14 cellular contexts compared by ENCODE assay signal in the genomic region with DNA sequence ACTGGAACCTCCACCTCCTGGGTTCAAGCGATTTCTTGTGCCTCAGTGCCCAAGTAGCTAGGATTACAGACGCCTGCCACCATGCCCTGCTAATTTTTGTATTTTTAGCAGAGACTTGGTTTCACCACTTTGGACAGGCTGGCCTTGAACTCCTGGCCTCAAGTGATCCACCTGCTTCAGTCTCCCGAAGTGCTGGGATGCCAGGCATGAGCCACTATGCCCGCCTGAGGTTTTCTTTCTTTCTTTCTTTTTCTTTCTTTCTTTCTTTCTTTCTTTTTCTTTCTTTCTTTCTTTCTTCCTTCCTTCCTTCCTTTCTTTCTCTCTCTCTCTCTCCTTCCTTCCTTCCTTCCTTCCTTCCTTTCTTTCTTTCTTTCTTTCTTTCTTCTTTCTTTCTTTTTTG. TPM values are rescaled to one million over a fixed set of nuclear protein-coding genes. Genes with fewer than 3 reads are reported as not detected.
DNase-seq lines count a peak whose midpoint lies in the region; ATAC-seq and TF ChIP-seq lines count a peak whose summit lies in the region.
"Not testable (repeated sequence)": the region's sequence is repeated elsewhere in the genome, so short reads cannot be mapped to it uniquely, and the experiment has no call there.
"Had no signal": no experiment of that assay in that cellular context is flagged by ENCODE, and none has a peak within 500 bp of the region (broad histone marks: within the 10 kb centered on the region; RNA-seq: fewer than 3 reads in every experiment).

No MANE protein-coding gene starts in this region.

- ATAC-seq in T-helper 17 cell, left lung: not testable (repeated sequence)

- H3K4me1 Mint-ChIP-seq in CD14-positive monocyte (peaks cover 71% of the 10 kb centered on the region), T-helper 17 cell (peaks cover 19% of the 10 kb centered on the region), mesothelial cell of epicardium (peaks cover 55% of the 10 kb centered on the region)

- H3K27ac ChIP-seq in HEK293 (ENCODE audit: extremely low read depth, low read depth, low read length): not testable (repeated sequence)
- H3K27ac ChIP-seq in left lung (peak overlapping the region; percentile 59 to 77), stomach (peak overlapping the region in 3 of 5 donors; percentile 11 to 75 (median 49))

- CTCF ChIA-PET in HEK293 (lab: Yijun Ruan, JAX): interaction anchor here (1.5 kb wide), 1 partner anchor 13 kb away, joined by 3 read pairs; no protein-coding TSS in a partner anchor

- not testable (repeated sequence) for H3K4me1 ChIP-seq in HEK293 (ENCODE audit: control insufficient read depth, insufficient read depth, low read length)
- H3K4me1 ChIP-seq in left lung (peaks cover 0 to 51% of the 10 kb centered on the region in 2 donors), stomach (peaks cover 7 to 38% (median 21%) of the 10 kb centered on the region in 4 donors)

- peak overlapping the region; percentile 20 to 80 (median 65) for H3K27ac Mint-ChIP-seq in CD14-positive monocyte
- H3K27ac Mint-ChIP-seq in T-helper 17 cell: peak overlapping the region; percentile 87
- peak overlapping the region; percentile 86 for H3K27ac Mint-ChIP-seq in mesothelial cell of epicardium

- not testable (repeated sequence) for H3K4me3 Mint-ChIP-seq in CD14-positive monocyte, T-helper 17 cell, mesothelial cell of epicardium

- intact Hi-C loops in CD14-positive monocyte (cut with micrococcal nuclease); left lung (cut with DNase I); stomach (cut with DNase I; ENCODE audit: low total_unique reads): not testable (repeated sequence)

- H3K36me3 Mint-ChIP-seq in CD14-positive monocyte; T-helper 17 cell (ENCODE audit: low read depth); mesothelial cell of epicardium: not testable (repeated sequence)

- not testable (repeated sequence) for TF ChIP-seq CTCF in CD14-positive monocyte (IDR thresholded peaks at IDR 0.05); HEK293 (tag by site-specific recombination; IDR thresholded peaks at IDR 0.05); left lung (IDR thresholded peaks at IDR 0.05); mesothelial cell of epicardium (IDR thresholded peaks at IDR 0.05; ENCODE audit: unreplicated experiment); stomach (IDR thresholded peaks at IDR 0.05)

- not testable (repeated sequence) for TF ChIP-seq POLR2A in stomach (IDR thresholded peaks at IDR 0.05)

- WGBS in stomach, 5 donors: 92 to 98% (median 96%) methylated on average over 4 of the region's 4 CpGs

- H3K27me3 ChIP-seq in left lung, stomach: not testable (repeated sequence)

- H3K9me3 Mint-ChIP-seq in CD14-positive monocyte, mesothelial cell of epicardium: not testable (repeated sequence)

- H3K9me3 ChIP-seq in HEK293 (ENCODE audit: control insufficient read depth, insufficient read depth, low read depth, low read length); T-helper 17 cell (ENCODE audit: control insufficient read depth, low read length, poor library complexity, severe bottlenecking); left lung; stomach: not testable (repeated sequence)

- TF ChIP-seq EP300 in stomach (IDR thresholded peaks at IDR 0.05): not testable (repeated sequence)

- not testable (repeated sequence) for H3K27me3 Mint-ChIP-seq in CD14-positive monocyte (ENCODE audit: low read depth in 3 of 3); T-helper 17 cell; mesothelial cell of epicardium (ENCODE audit: low read depth)

- DNase-seq in CD14-positive monocyte (ENCODE audit: low spot score); T-helper 17 cell; left lung; mesothelial cell of epicardium (ENCODE audit: low spot score in 2 of 2, unreplicated experiment in 2 of 2); stomach: not testable (repeated sequence)

- H3K4me3 ChIP-seq in HEK293 (ENCODE audit: low read depth, low read length); left lung; stomach: not testable (repeated sequence)

- not testable (repeated sequence) for H3K36me3 ChIP-seq in HEK293 (ENCODE audit: control insufficient read depth in 2 of 2, insufficient read depth in 1 of 2, low read length in 2 of 2); left lung; stomach

- POLR2A ChIA-PET in HEK293 (lab: Yijun Ruan, JAX): interaction anchor here (0.6 kb wide), 1 partner anchor 47 kb away, joined by 3 read pairs; no protein-coding TSS in a partner anchor

TF ChIP-seq in HEK293, 187 proteins besides CTCF, POLR2A, EP300 and RAD21:
- TF ChIP-seq ZNF366 (tag by site-specific recombination; conservative IDR thresholded peaks at IDR 0.05): peak; percentile 71

RNA-seq across cellular contexts. Expression of a gene that starts 22.5 kb away (rescaled TPM):
- polyA plus RNA-seq in CD14-positive monocyte: 100 to 1,000 TPM; 129 to 139 TPM
- total RNA-seq in T-helper 17 cell: 100 to 1,000 TPM in 1 of 2 donors, 10 to 100 TPM in 1; 97.4 to 121 TPM
- 100 to 1,000 TPM; 281 to 308 TPM for total RNA-seq in left lung
- 74.9 to 82.6 TPM (median 80.7 TPM) in 3 replicates for total RNA-seq in mesothelial cell of epicardium
- total RNA-seq in stomach: 100 to 1,000 TPM; 103 to 318 (median 223) TPM
- 100 to 1,000 TPM in 1 of 3 donors, 10 to 100 TPM in 2; 94.6 to 119 (median 97.9) TPM for polyA plus RNA-seq in stomach

RNA-seq across cellular contexts. Expression of a gene that starts 41.9 kb away (rescaled TPM):
- polyA plus RNA-seq in CD14-positive monocyte (1 to 10 TPM; 2.9 to 5.5 TPM), stomach (under 1 TPM; 0.18 to 0.62 (median 0.31) TPM)
- total RNA-seq in T-helper 17 cell (not detected), left lung (1 to 10 TPM in 1 of 2 donors, under 1 TPM in 1; 0.55 to 3.3 TPM), mesothelial cell of epicardium (0.16 TPM in 1 of 3 replicates, not detected in the others), stomach (not detected)
- total RNA-seq: Calu3; CD4-positive, alpha-beta memory T cell; Daoy; GM23338; H4; H9; HFFc6 had no signal
- polyA plus RNA-seq: CD4-positive, alpha-beta memory T cell had no signal

RNA-seq across cellular contexts. Expression of a gene that starts 44.4 kb away (rescaled TPM):
- polyA plus RNA-seq in CD14-positive monocyte (10 to 100 TPM; 79.8 to 92.0 TPM), stomach (100 to 1,000 TPM; 114 to 116 (median 114) TPM)
- total RNA-seq in T-helper 17 cell (10 to 100 TPM; 21.1 to 31.2 TPM), left lung (10 to 100 TPM; 93.4 to 96.8 TPM), mesothelial cell of epicardium (63.2 to 70.4 TPM (median 69.5 TPM) in 3 replicates), stomach (100 to 1,000 TPM in 2 of 5 donors, 10 to 100 TPM in 3; 35.1 to 121 (median 76.9) TPM)

RNA-seq across cellular contexts. Expression of a gene that starts 44.8 kb away (rescaled TPM):
- polyA plus RNA-seq in CD14-positive monocyte (10 to 100 TPM; 90.8 to 98.7 TPM), stomach (100 to 1,000 TPM in 1 of 3 donors, 10 to 100 TPM in 2; 85.9 to 183 (median 88.9) TPM)
- total RNA-seq in T-helper 17 cell (10 to 100 TPM; 46.8 to 47.0 TPM), left lung (10 to 100 TPM; 55.2 to 57.2 TPM), mesothelial cell of epicardium (66.6 to 67.2 TPM (median 67.1 TPM) in 3 replicates), stomach (100 to 1,000 TPM in 4 of 5 donors, 10 to 100 TPM in 1; 82.6 to 218 (median 173) TPM)

RNA-seq across cellular contexts. Expression of a gene that starts 53.9 kb away (rescaled TPM):
- 100 to 1,000 TPM; 143 to 181 TPM for polyA plus RNA-seq in CD14-positive monocyte
- 1 to 10 TPM; 1.5 to 2.7 TPM for total RNA-seq in T-helper 17 cell
- total RNA-seq in left lung: 1 to 10 TPM; 1.7 to 4.3 TPM
- 0.55 to 0.93 TPM (median 0.78 TPM) in 3 replicates for total RNA-seq in mesothelial cell of epicardium
- total RNA-seq in stomach: 1 to 10 TPM in 3 of 5 donors, under 1 TPM in 2; 0.45 to 4.8 (median 1.1) TPM
- 1 to 10 TPM; 1.8 to 2.7 (median 2.6) TPM for polyA plus RNA-seq in stomach
- total RNA-seq: Daoy, G401, GM23338 had no signal
